In the genomic region with DNA sequence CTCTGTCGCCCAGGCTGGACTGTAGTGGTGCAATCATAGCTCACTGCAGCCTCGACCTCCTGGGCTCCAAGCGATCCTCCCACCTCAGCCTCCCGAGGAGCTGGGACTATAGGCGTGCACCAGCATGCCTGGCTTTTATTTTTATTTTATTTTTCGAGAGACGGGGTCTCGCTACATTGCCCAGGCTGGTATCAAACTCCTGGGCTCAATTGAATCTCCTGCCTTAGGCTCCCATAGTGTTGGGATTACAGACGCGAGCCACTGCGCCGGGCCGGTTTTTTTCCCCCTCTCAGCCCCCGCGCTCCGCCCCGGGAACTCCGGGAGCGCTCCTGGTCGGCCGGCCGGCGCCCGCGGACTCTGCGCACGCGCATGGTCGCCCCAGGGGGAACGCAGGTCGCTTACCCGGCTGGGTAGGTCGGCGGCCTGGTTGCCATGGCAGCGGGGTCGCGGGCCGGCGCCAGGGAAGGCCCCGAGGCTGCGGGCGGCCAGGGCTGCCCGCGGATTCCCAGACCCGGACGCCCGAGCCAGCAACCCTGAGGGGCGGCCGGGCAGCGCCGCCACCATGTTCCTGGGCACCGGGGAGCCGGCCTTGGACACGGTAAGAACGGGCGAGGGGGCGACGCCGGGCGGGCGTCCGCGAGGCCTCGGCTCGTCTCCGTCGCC, we compare ENCODE assay signal across 8 cellular contexts. TPM values are rescaled to one million over a fixed set of nuclear protein-coding genes. Genes with fewer than 3 reads are reported as not detected.
DNase-seq lines count a peak whose midpoint lies in the region; ATAC-seq and TF ChIP-seq lines count a peak whose summit lies in the region.

A gene with protein sequence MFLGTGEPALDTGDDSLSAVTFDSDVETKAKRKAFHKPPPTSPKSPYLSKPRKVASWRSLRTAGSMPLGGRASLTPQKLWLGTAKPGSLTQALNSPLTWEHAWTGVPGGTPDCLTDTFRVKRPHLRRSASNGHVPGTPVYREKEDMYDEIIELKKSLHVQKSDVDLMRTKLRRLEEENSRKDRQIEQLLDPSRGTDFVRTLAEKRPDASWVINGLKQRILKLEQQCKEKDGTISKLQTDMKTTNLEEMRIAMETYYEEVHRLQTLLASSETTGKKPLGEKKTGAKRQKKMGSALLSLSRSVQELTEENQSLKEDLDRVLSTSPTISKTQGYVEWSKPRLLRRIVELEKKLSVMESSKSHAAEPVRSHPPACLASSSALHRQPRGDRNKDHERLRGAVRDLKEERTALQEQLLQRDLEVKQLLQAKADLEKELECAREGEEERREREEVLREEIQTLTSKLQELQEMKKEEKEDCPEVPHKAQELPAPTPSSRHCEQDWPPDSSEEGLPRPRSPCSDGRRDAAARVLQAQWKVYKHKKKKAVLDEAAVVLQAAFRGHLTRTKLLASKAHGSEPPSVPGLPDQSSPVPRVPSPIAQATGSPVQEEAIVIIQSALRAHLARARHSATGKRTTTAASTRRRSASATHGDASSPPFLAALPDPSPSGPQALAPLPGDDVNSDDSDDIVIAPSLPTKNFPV (plus strand): TSS at position 360 of the 663 bp plus-strand sequence. CDS start 203 bp downstream, at position 563.

- H3K4me3 ChIP-seq in GM12865 (ENCODE audit: low read depth, low read length) (peak within 1 kb of the TSS; percentile 86), right atrium auricular region (peak within 1 kb of the TSS; percentile 81 to 97), psoas muscle (peak within 1 kb of the TSS; percentile 92)

- H3K27ac ChIP-seq in right atrium auricular region (peak within 1 kb of the TSS; percentile 74 to 78), psoas muscle (peak within 1 kb of the TSS; percentile 64)

- H3K36me3 ChIP-seq in right atrium auricular region (no peaks in the 10 kb centered on the region), psoas muscle (ENCODE audit: insufficient read depth in 1 of 2, low read depth in 1 of 2) (peaks cover 0 to 4% of the 10 kb centered on the region in 2 donors)

- ATAC-seq in HG02678 (IDR thresholded peaks at IDR 0.05; ENCODE audit: unreplicated experiment) (peak; percentile 60), psoas muscle (peak; percentile 76 to 82 (median 81))

- no peaks in the 10 kb centered on the region for H3K9me3 ChIP-seq in right atrium auricular region
- H3K9me3 ChIP-seq in psoas muscle, result no peaks in the 10 kb centered on the region

- DNase-seq in GM12865 (ENCODE audit: low read depth) (peak; percentile 95), NCI-H1417 treated with DMSO at 0.1 percent for 48 hours (lab: John Stamatoyannopoulos, UW) (peak; percentile 52), anterior cingulate cortex (lab: John Stamatoyannopoulos, UW) (peak; percentile 19 to 94 (median 82)), right atrium auricular region (ENCODE audit: low spot score) (peak; percentile 91), psoas muscle (peak; percentile 96 to 97), ureter (ENCODE audit: low spot score) (peak; percentile 92)

- WGBS in psoas muscle, 3 donors, result 2 to 6% (median 3%) methylated on average over 39 to 67 of the region's 67 CpGs

- intact Hi-C loops in T-helper 2 cell treated with Interferon-gamma antibody and Interleukin-4, amounts not matched to agents 100 ng/mL and 5 ng/mL, for 36 hours (cut with micrococcal nuclease), result loop anchor here (1.0 to 10.0 kb wide), 4 partner anchors 39 to 244 kb away; a partner anchor contains a TSS
- intact Hi-C loops in psoas muscle (cut with DNase I), result loop anchor here in 1 of 2 donors (5.0 kb wide), 1 partner anchor 74 kb away; a partner anchor contains a TSS

- TF ChIP-seq CTCF in GM12865 (IDR thresholded peaks at IDR 0.05; ENCODE audit: insufficient read depth, low read depth, low read length, missing control alignments) (no peak), right atrium auricular region (IDR thresholded peaks at IDR 0.05) (peak in 1 of 2 donors; percentile 10), psoas muscle (IDR thresholded peaks at IDR 0.05) (no peak)

- H3K4me1 ChIP-seq in right atrium auricular region, result peaks cover 0 to 39% of the 10 kb centered on the region in 2 donors
- H3K4me1 ChIP-seq in psoas muscle, result peaks cover 26% of the 10 kb centered on the region

- H3K27me3 ChIP-seq in right atrium auricular region, result no peaks in the 10 kb centered on the region
- no peaks in the 10 kb centered on the region for H3K27me3 ChIP-seq in psoas muscle (ENCODE audit: insufficient read depth in 3 of 3, low read length in 2 of 3)

RNA-seq across cellular contexts. Expression of the gene that starts here (rescaled TPM):
- 9.2 and 12.2 TPM in 2 replicates for total RNA-seq in T-helper 2 cell treated with Interferon-gamma antibody and Interleukin-4, amounts not matched to agents 100 ng/mL and 5 ng/mL, for 36 hours
- 1 to 10 TPM; 6.6 to 9.1 TPM for total RNA-seq in right atrium auricular region
- 1 to 10 TPM; 5.6 to 8.5 (median 7.1) TPM for total RNA-seq in psoas muscle
- polyA plus RNA-seq in psoas muscle, result 1 to 10 TPM; 2.4 to 9.6 (median 6.5) TPM
- 23.0 TPM for total RNA-seq in ureter

Comparison
In these comparisons a context has a peak if more than half of its experiments do, and no peak if none do; other contexts are left out.
1. Peak in every context shown above with its lines: DNase-seq, ATAC-seq, H3K4me3 ChIP-seq and H3K27ac ChIP-seq.